ENCODE assay signal across 9 cellular contexts in the genomic region with DNA sequence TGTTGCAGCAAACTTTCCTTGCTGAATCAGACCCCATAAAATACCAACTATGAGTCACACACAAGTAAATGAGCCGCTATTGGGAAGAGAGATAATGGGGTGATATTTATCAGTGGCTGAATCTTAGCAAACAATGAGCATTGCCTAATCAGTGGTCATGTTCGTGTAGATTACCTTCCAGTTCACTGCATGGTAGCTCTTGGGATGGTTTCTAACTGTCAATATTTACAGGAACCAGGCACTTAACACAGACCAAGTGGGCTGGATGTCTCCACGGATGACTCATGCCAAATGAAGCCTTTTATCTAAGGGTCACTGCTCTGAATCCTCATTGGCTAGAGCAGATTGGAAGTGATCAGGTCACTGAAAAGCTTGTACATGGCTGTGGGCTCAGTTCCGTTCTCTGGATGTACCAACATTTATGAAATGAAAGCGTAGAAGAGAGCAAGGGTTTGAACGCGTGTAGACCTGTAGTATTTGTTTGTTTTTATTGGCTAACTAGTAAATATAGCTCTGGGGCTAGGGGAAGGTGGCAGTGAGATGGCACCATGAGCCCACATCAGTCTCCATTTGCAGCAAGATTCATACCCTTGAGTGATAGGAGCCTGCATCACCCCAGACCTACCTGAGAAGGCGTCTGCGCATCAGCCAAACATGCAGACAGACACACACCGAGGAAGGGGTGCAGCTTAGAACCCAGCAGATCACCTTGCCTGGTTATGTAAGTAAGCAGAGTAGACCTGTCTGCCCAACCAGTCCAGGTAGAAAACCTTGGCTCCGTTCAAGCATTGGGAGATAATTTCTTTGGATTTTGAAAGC.
A peak's percentile ranks its signal among the peaks of the same experiment; 100 is the strongest.
DNase-seq lines count a peak whose midpoint lies in the region; ATAC-seq and TF ChIP-seq lines count a peak whose summit lies in the region.
"Had no signal": no experiment of that assay in that cellular context is flagged by ENCODE, and none has a peak within 500 bp of the region (broad histone marks: within the 10 kb centered on the region; RNA-seq: fewer than 3 reads in every experiment).

No MANE protein-coding gene starts in this region.

- H3K27me3 ChIP-seq in kidney epithelial cell (ENCODE audit: control insufficient read depth, insufficient read depth, low read length), result no peaks in the 10 kb centered on the region
- no peaks in the 10 kb centered on the region for H3K27me3 ChIP-seq in tibial artery

- TF ChIP-seq POLR2A in NB4 (IDR thresholded peaks at IDR 0.05; ENCODE audit: extremely low read depth, insufficient read length), result peak; percentile 12

- peak overlapping the region; percentile 47 for H3K27ac Mint-ChIP-seq in Calu3 (ENCODE audit: unreplicated experiment)
- peak overlapping the region; percentile 48 for H3K27ac Mint-ChIP-seq in activated CD4-positive, alpha-beta memory T cell treated with anti-CD3 and anti-CD28 coated beads, Interleukin-2, amount 10 ng/mL, durations not matched to agents 7 days and 5 days

- intact Hi-C loops in Calu3 (cut with micrococcal nuclease; ENCODE audit: unreplicated experiment), result no loop called here
- intact Hi-C loops in tibial artery (cut with DNase I; ENCODE audit: low total_unique reads), result no loop called here

- H3K9me3 ChIP-seq in tibial artery, result no peaks in the 10 kb centered on the region

- H3K36me3 Mint-ChIP-seq in Calu3 (ENCODE audit: insufficient read depth, unreplicated experiment), result peaks cover 13% of the 10 kb centered on the region
- H3K36me3 Mint-ChIP-seq in activated CD4-positive, alpha-beta memory T cell treated with anti-CD3 and anti-CD28 coated beads, Interleukin-2, amount 10 ng/mL, durations not matched to agents 7 days and 5 days (ENCODE audit: low read depth), result peaks cover 12% of the 10 kb centered on the region

- no peak for TF ChIP-seq CTCF in Calu3 (IDR thresholded peaks at IDR 0.05; ENCODE audit: unreplicated experiment)
- TF ChIP-seq CTCF in NB4 (IDR thresholded peaks at IDR 0.05; ENCODE audit: low read depth, low read length), result no peak
- no peak for TF ChIP-seq CTCF in kidney epithelial cell (IDR thresholded peaks at IDR 0.05; ENCODE audit: insufficient read depth, low read length, poor library complexity, severe bottlenecking)
- TF ChIP-seq CTCF in tibial artery (IDR thresholded peaks at IDR 0.05), result no peak

- CTCF ChIA-PET in Calu3 (lab: Charles Lee), result interaction anchor here (0.8 to 2.5 kb wide), 4 partner anchors 11 to 432 kb away, joined by 4 to 13 read pairs (median 6); no protein-coding TSS in a partner anchor
- CTCF ChIA-PET in activated CD4-positive, alpha-beta memory T cell treated with anti-CD3 and anti-CD28 coated beads, Interleukin-2, amount 10 ng/mL, durations not matched to agents 7 days and 5 days (lab: Charles Lee), result interaction anchor here (0.6 to 1.6 kb wide), 6 partner anchors 9 to 377 kb away, joined by 3 to 6 read pairs (median 3); partner anchors contain the start of gene IRF2BP2

- ATAC-seq in HG03108 (IDR thresholded peaks at IDR 0.05; ENCODE audit: unreplicated experiment), result no peak

- no peaks in the 10 kb centered on the region for H3K27me3 Mint-ChIP-seq in Calu3 (ENCODE audit: unreplicated experiment)
- no peaks in the 10 kb centered on the region for H3K27me3 Mint-ChIP-seq in activated CD4-positive, alpha-beta memory T cell treated with anti-CD3 and anti-CD28 coated beads, Interleukin-2, amount 10 ng/mL, durations not matched to agents 7 days and 5 days

- no peak for DNase-seq in Calu3
- peak; percentile 98 for DNase-seq in NB4 (ENCODE audit: low read depth)
- no peak for DNase-seq in activated CD4-positive, alpha-beta memory T cell treated with anti-CD3 and anti-CD28 coated beads, Interleukin-2, amount 10 ng/mL, durations not matched to agents 7 days and 5 days
- DNase-seq in kidney epithelial cell (ENCODE audit: low read depth), result peak; percentile 97
- DNase-seq in tibial artery, result no peak
- DNase-seq in medulla oblongata (ENCODE audit: extremely low spot score), result no peak
- no peak for DNase-seq in NCI-H1694 (lab: John Stamatoyannopoulos, UW)

- peak overlapping the region; percentile 37 to 39 for H3K27ac ChIP-seq in tibial artery
- H3K27ac ChIP-seq: KMS-11 had no signal

- BruUV-seq in Calu3 (replicated peaks; lab: Mats Ljungman, UMichigan), result no TSS peak

- H3K4me3 Mint-ChIP-seq in Calu3 (ENCODE audit: low read depth, unreplicated experiment), result no peak overlapping the region
- H3K4me3 Mint-ChIP-seq in activated CD4-positive, alpha-beta memory T cell treated with anti-CD3 and anti-CD28 coated beads, Interleukin-2, amount 10 ng/mL, durations not matched to agents 7 days and 5 days, result no peak overlapping the region

- no peaks in the 10 kb centered on the region for H3K36me3 ChIP-seq in kidney epithelial cell (ENCODE audit: control insufficient read depth, insufficient read depth, low read length)
- no peaks in the 10 kb centered on the region for H3K36me3 ChIP-seq in tibial artery

- peaks cover 71% of the 10 kb centered on the region for H3K4me1 Mint-ChIP-seq in Calu3 (ENCODE audit: low read depth, unreplicated experiment)
- H3K4me1 Mint-ChIP-seq in activated CD4-positive, alpha-beta memory T cell treated with anti-CD3 and anti-CD28 coated beads, Interleukin-2, amount 10 ng/mL, durations not matched to agents 7 days and 5 days, result peaks cover 90% of the 10 kb centered on the region

- POLR2A ChIA-PET in activated CD4-positive, alpha-beta memory T cell treated with anti-CD3 and anti-CD28 coated beads, Interleukin-2, amount 10 ng/mL, durations not matched to agents 7 days and 5 days (lab: Charles Lee), result interaction anchor here (0.9 to 7.8 kb wide), 4 partner anchors 12 to 37 kb away, joined by 4 to 89 read pairs (median 10); no protein-coding TSS in a partner anchor

- peak overlapping the region; percentile 33 for H3K4me3 ChIP-seq in NB4 (ENCODE audit: low read depth, low read length)
- no peak overlapping the region for H3K4me3 ChIP-seq in kidney epithelial cell (ENCODE audit: low read depth, low read length)
- no peak overlapping the region for H3K4me3 ChIP-seq in tibial artery

- H3K9me3 Mint-ChIP-seq in Calu3 (ENCODE audit: low read depth, unreplicated experiment), result peaks cover 2% of the 10 kb centered on the region
- H3K9me3 Mint-ChIP-seq in activated CD4-positive, alpha-beta memory T cell treated with anti-CD3 and anti-CD28 coated beads, Interleukin-2, amount 10 ng/mL, durations not matched to agents 7 days and 5 days, result no peaks in the 10 kb centered on the region

- peaks cover 12 to 71% (median 43%) of the 10 kb centered on the region in 4 donors for H3K4me1 ChIP-seq in tibial artery

Comparison
In these comparisons a context has a peak if more than half of its experiments do, and no peak if none do; other contexts are left out.
1. DNase-seq: peak in NB4 (single experiment) and kidney epithelial cell (single experiment); none in Calu3 (single experiment), activated CD4-positive, alpha-beta memory T cell treated with anti-CD3 and anti-CD28 coated beads, Interleukin-2, amount 10 ng/mL, durations not matched to agents 7 days and 5 days (single experiment), tibial artery (0 of 2), medulla oblongata (single experiment) and NCI-H1694 (single experiment).